Comparison of ENCODE assay signal across 38 cellular contexts in the genomic region with DNA sequence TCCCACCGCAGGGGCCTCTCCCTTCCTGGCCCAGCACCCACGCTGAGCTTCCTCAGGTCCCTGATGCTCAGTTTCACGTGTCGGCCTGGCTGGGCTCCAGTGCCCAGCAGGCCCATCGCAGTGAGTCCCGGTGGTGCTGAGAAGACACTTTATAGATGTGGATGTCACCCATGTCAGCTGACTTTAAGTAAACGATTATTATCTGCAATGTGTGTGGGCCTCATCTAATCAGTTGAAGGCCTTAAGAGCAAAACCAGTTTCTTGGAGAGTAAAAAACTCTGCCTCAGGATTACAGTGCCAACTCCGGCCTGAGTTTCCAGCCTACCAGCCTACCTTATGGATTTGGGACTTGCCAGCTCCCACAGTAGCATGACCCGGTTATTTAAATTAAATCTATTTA. TPM values are rescaled to one million over a fixed set of nuclear protein-coding genes. Genes with fewer than 3 reads are reported as not detected.
"Had no signal": no experiment of that assay in that cellular context is flagged by ENCODE, and none has a peak within 500 bp of the region (broad histone marks: within the 10 kb centered on the region; RNA-seq: fewer than 3 reads in every experiment).

No MANE protein-coding gene starts in this region.

- H3K9me3 ChIP-seq: adrenal gland had no signal

- ATAC-seq: activated CD8-positive, alpha-beta T cell treated with anti-CD3 and anti-CD28 coated beads for 36 hours; activated T-cell treated with anti-CD3 and anti-CD28 coated beads, Interleukin-2, amount 50 U/mL, for 4 hours; activated T-cell treated with anti-CD3 and anti-CD28 coated beads, Interleukin-2, amount 50 U/mL, for 72 hours; activated T-helper 17 cell treated with anti-CD3 and anti-CD28 coated beads, Interleukin-2, amount 50 U/mL, for 72 hours had no signal

- H3K27ac ChIP-seq: adrenal gland, cardiac muscle cell, VCaP had no signal

- DNase-seq: activated B cell treated with CpG ODN at 0.5 μM for 24 hours; activated CD4-positive, alpha-beta memory T cell treated with anti-CD3 and anti-CD28 coated beads for 36 hours; activated CD4-positive, alpha-beta T cell treated with anti-CD3 and anti-CD28 coated beads for 4 hours; activated CD4-positive, alpha-beta T cell treated with anti-CD3 and anti-CD28 coated beads, Interleukin-2, amount 10 ng/mL, durations not matched to agents 24 days and 14 days; activated CD4-positive, alpha-beta T cell treated with anti-CD3 and anti-CD28 coated beads, Interleukin-2, amount 50 U/mL, for 1 hour; activated CD4-positive, alpha-beta T cell treated with anti-CD3 and anti-CD28 coated beads, Interleukin-2, amount 50 U/mL, for 4 hours; activated CD4-positive, CD25-positive, alpha-beta regulatory T cell treated with anti-CD3 and anti-CD28 coated beads, Interleukin-2, amount 50 U/mL, for 72 hours; activated CD8-positive, alpha-beta memory T cell treated with anti-CD3 and anti-CD28 coated beads, Interleukin-2, amount 50 U/mL, for 4 hours; activated CD8-positive, alpha-beta T cell treated with anti-CD3 and anti-CD28 coated beads for 36 hours; activated effector memory CD4-positive, alpha-beta T cell treated with anti-CD3 and anti-CD28 coated beads, Interleukin-2, amount 50 U/mL, for 16 hours; activated gamma-delta T cell treated with Interleukin-2 at 50 U/mL for 16 hours; activated naive CD4-positive, alpha-beta T cell; activated naive CD4-positive, alpha-beta T cell treated with anti-CD3 and anti-CD28 coated beads for 36 hours; activated naive CD8-positive, alpha-beta T cell treated with anti-CD3 and anti-CD28 coated beads for 36 hours; activated T-cell treated with anti-CD3 and anti-CD28 coated beads for 4 hours; activated T-cell treated with anti-CD3 and anti-CD28 coated beads, Interleukin-2, amount 50 U/mL, for 1 hour; activated T-cell treated with anti-CD3 and anti-CD28 coated beads, Interleukin-2, amount 50 U/mL, for 4 hours; activated T-cell treated with anti-CD3 and anti-CD28 coated beads, Interleukin-2, amount 50 U/mL, for 72 hours; amniotic stem cell; caudate nucleus; cerebellar nuclear complex; T-helper 1 cell; T-helper 2 cell; T-helper 9 cell had no signal

- H3K27ac Mint-ChIP-seq: activated B cell treated with CpG ODN at 0.5 μM for 24 hours; activated CD4-positive, alpha-beta memory T cell treated with anti-CD3 and anti-CD28 coated beads for 36 hours; activated CD4-positive, alpha-beta T cell treated with anti-CD3 and anti-CD28 coated beads, Interleukin-2, amount 10 ng/mL, durations not matched to agents 24 days and 14 days; activated CD8-positive, alpha-beta T cell treated with anti-CD3 and anti-CD28 coated beads for 36 hours; activated naive CD4-positive, alpha-beta T cell treated with anti-CD3 and anti-CD28 coated beads for 36 hours; activated naive CD4-positive, alpha-beta T cell treated with anti-CD3 and anti-CD28 coated beads, Interleukin-2, amount 50 U/mL, for 24 hours; activated naive CD8-positive, alpha-beta T cell treated with anti-CD3 and anti-CD28 coated beads for 36 hours; activated T-cell treated with anti-CD3 and anti-CD28 coated beads, Interleukin-2, amount 50 U/mL, for 72 hours; activated T-helper 1 cell treated with anti-CD3 and anti-CD28 coated beads, Interleukin-12 subunit alpha, Interleukin-12 subunit beta, Interleukin-2, Interleukin-4 antibody, amounts not matched to agents 30 ng/mL and 10 ng/mL and 1 ng/mL, durations not matched to agents 14 hours and 24 hours and 36 hours; activated T-helper 17 cell treated with anti-CD3 and anti-CD28 coated beads, Interleukin-2, amount 50 U/mL, for 72 hours; brain; T-helper 1 cell treated with Interleukin-12 subunit alpha and Interleukin-12 subunit beta and Interleukin-4 antibody, amounts not matched to agents 30 μg/mL and 1 μg/mL, for 36 hours; T-helper 2 cell treated with Interferon-gamma antibody and Interleukin-4, amounts not matched to agents 5 μg/mL and 100 μg/mL, for 36 hours had no signal

- H3K4me1 ChIP-seq: adrenal gland had no signal

- H3K27me3 Mint-ChIP-seq: activated B cell treated with CpG ODN at 0.5 μM for 24 hours; activated CD4-positive, alpha-beta memory T cell treated with anti-CD3 and anti-CD28 coated beads for 36 hours; activated CD4-positive, alpha-beta T cell treated with anti-CD3 and anti-CD28 coated beads, Interleukin-2, amount 10 ng/mL, durations not matched to agents 24 days and 14 days; activated CD8-positive, alpha-beta T cell treated with anti-CD3 and anti-CD28 coated beads for 36 hours; activated naive CD4-positive, alpha-beta T cell treated with anti-CD3 and anti-CD28 coated beads, Interleukin-2, amount 50 U/mL, for 24 hours; activated naive CD8-positive, alpha-beta T cell treated with anti-CD3 and anti-CD28 coated beads for 36 hours; activated T-helper 17 cell treated with anti-CD3 and anti-CD28 coated beads, Interleukin-2, amount 50 U/mL, for 72 hours; central memory CD8-positive, alpha-beta T cell had no signal

- H3K4me3 Mint-ChIP-seq: activated B cell treated with CpG ODN at 0.5 μM for 24 hours; activated CD4-positive, alpha-beta memory T cell treated with anti-CD3 and anti-CD28 coated beads for 36 hours; activated CD4-positive, alpha-beta T cell treated with anti-CD3 and anti-CD28 coated beads, Interleukin-2, amount 10 ng/mL, durations not matched to agents 24 days and 14 days; activated CD8-positive, alpha-beta T cell treated with anti-CD3 and anti-CD28 coated beads for 36 hours; activated naive CD4-positive, alpha-beta T cell treated with anti-CD3 and anti-CD28 coated beads for 36 hours; activated naive CD4-positive, alpha-beta T cell treated with anti-CD3 and anti-CD28 coated beads, Interleukin-2, amount 50 U/mL, for 24 hours; activated naive CD8-positive, alpha-beta T cell treated with anti-CD3 and anti-CD28 coated beads for 36 hours; activated T-cell treated with anti-CD3 and anti-CD28 coated beads, Interleukin-2, amount 50 U/mL, for 4 hours; activated T-cell treated with anti-CD3 and anti-CD28 coated beads, Interleukin-2, amount 50 U/mL, for 72 hours; activated T-helper 1 cell treated with anti-CD3 and anti-CD28 coated beads, Interleukin-12 subunit alpha, Interleukin-12 subunit beta, Interleukin-2, Interleukin-4 antibody, amounts not matched to agents 30 ng/mL and 10 ng/mL and 1 ng/mL, durations not matched to agents 14 hours and 24 hours and 36 hours; activated T-helper 17 cell treated with anti-CD3 and anti-CD28 coated beads, Interleukin-2, amount 50 U/mL, for 72 hours; brain; central memory CD8-positive, alpha-beta T cell; T-helper 1 cell treated with Interleukin-12 subunit alpha and Interleukin-12 subunit beta and Interleukin-4 antibody, amounts not matched to agents 30 μg/mL and 1 μg/mL, for 36 hours; T-helper 2 cell treated with Interferon-gamma antibody and Interleukin-4, amounts not matched to agents 5 μg/mL and 100 μg/mL, for 36 hours had no signal

- FAIRE-seq: bronchial epithelial cell, TTC549 had no signal

- H3K4me1 Mint-ChIP-seq: activated B cell treated with CpG ODN at 0.5 μM for 24 hours; activated CD4-positive, alpha-beta T cell treated with anti-CD3 and anti-CD28 coated beads, Interleukin-2, amount 10 ng/mL, durations not matched to agents 24 days and 14 days; activated naive CD4-positive, alpha-beta T cell treated with anti-CD3 and anti-CD28 coated beads, Interleukin-2, amount 50 U/mL, for 24 hours; activated naive CD8-positive, alpha-beta T cell treated with anti-CD3 and anti-CD28 coated beads for 36 hours; activated T-helper 17 cell treated with anti-CD3 and anti-CD28 coated beads, Interleukin-2, amount 50 U/mL, for 72 hours; brain; central memory CD8-positive, alpha-beta T cell had no signal

- H3K27me3 ChIP-seq: adrenal gland, cardiac muscle cell had no signal

- H3K4me3 ChIP-seq: adrenal gland, cardiac muscle cell had no signal

RNA-seq across cellular contexts. Expression of gene SMIM17, which starts 17.3 kb away (rescaled TPM):
- total RNA-seq: activated B cell treated with CpG ODN at 0.5 μM for 24 hours; activated CD4-positive, alpha-beta memory T cell treated with anti-CD3 and anti-CD28 coated beads for 36 hours; activated CD4-positive, alpha-beta T cell treated with anti-CD3 and anti-CD28 coated beads, Interleukin-2, amount 10 ng/mL, durations not matched to agents 24 days and 14 days; activated CD8-positive, alpha-beta memory T cell treated with anti-CD3 and anti-CD28 coated beads for 36 hours; activated CD8-positive, alpha-beta T cell treated with anti-CD3 and anti-CD28 coated beads for 36 hours; activated naive CD4-positive, alpha-beta T cell treated with anti-CD3 and anti-CD28 coated beads for 36 hours; activated naive CD8-positive, alpha-beta T cell treated with anti-CD3 and anti-CD28 coated beads for 36 hours; activated T-cell treated with anti-CD3 and anti-CD28 coated beads, Interleukin-2, amount 50 U/mL, for 4 hours; activated T-helper 17 cell treated with anti-CD3 and anti-CD28 coated beads, Interleukin-2, amount 50 U/mL, for 72 hours; bronchial epithelial cell had no signal

RNA-seq across cellular contexts. Expression of gene ZNF835, which starts 45.8 kb away (rescaled TPM):
- total RNA-seq: activated T-helper 1 cell treated with anti-CD3 and anti-CD28 coated beads, Interleukin-12 subunit alpha, Interleukin-12 subunit beta, Interleukin-2, Interleukin-4 antibody, amounts not matched to agents 30 ng/mL and 10 ng/mL and 1 ng/mL, durations not matched to agents 14 hours and 24 hours and 36 hours; chondrocyte had no signal
- polyA plus RNA-seq: cardiac muscle cell had no signal
